Comparison of ENCODE assay signal across 17 cellular contexts in the genomic region with DNA sequence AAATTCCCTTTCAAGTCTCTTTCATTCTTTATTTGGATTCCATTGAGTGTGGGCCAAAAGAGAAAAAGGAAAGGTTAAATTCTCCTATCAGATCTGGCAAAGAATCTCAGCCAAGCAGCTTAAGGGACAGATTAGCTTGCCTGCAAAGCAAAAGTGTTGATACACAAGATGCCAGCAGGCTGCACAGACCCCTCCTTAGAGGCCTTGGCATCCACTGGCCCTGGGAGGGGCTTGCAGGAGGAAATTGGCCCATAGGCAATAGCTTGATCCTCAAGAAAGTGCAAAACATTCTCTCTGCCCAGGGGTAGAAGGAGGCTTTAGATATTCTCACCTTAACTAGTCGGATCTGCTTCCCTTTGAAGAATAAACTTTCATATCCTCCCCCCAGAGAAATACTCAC.
DNase-seq lines count a peak whose midpoint lies in the region; ATAC-seq, FAIRE-seq and TF ChIP-seq lines count a peak whose summit lies in the region.
"Had no signal": no experiment of that assay in that cellular context is flagged by ENCODE, and none has a peak within 500 bp of the region (broad histone marks: within the 10 kb centered on the region; RNA-seq: fewer than 3 reads in every experiment).

No MANE protein-coding gene starts in this region.

- no peak for TF ChIP-seq CTCF in ascending aorta (IDR thresholded peaks at IDR 0.05)
- no peak for TF ChIP-seq CTCF in gastroesophageal sphincter (IDR thresholded peaks at IDR 0.05)
- TF ChIP-seq CTCF in thoracic aorta (IDR thresholded peaks at IDR 0.05): no peak

- H3K9me3 ChIP-seq in ascending aorta (no peaks in the 10 kb centered on the region), gastroesophageal sphincter (no peaks in the 10 kb centered on the region), thoracic aorta (no peaks in the 10 kb centered on the region)
- H3K9me3 ChIP-seq: BLaER1, HAP-1 had no signal

- H3K36me3 ChIP-seq in ascending aorta (no peaks in the 10 kb centered on the region), gastroesophageal sphincter (no peaks in the 10 kb centered on the region), thoracic aorta (no peaks in the 10 kb centered on the region)
- H3K36me3 ChIP-seq: BLaER1, HAP-1 had no signal

- 17 to 67% methylated on average over 1 of the region's 1 CpG for WGBS in gastroesophageal sphincter (ENCODE audit: low coverage in 1 of 2), 2 donors

- no peak for FAIRE-seq in GM12891 (lab: Jason Lieb, UNC)

- H3K4me3 ChIP-seq in ascending aorta (no peak overlapping the region), gastroesophageal sphincter (no peak overlapping the region), thoracic aorta (no peak overlapping the region)
- H3K4me3 ChIP-seq: BLaER1, HAP-1 had no signal

- TF ChIP-seq POLR2A in gastroesophageal sphincter (IDR thresholded peaks at IDR 0.05): no peak
- TF ChIP-seq POLR2A in GM12891 (IDR thresholded peaks at IDR 0.05; ENCODE audit: low read depth, low read length): no peak

- DNase-seq in NCI-H82 (lab: John Stamatoyannopoulos, UW) (peak; percentile 67), NCI-H82 treated with DMSO at 0.1 percent for 48 hours (lab: John Stamatoyannopoulos, UW; ENCODE audit: unreplicated experiment) (no peak), ascending aorta (ENCODE audit: low spot score in 2 of 2) (no peak), thoracic aorta (ENCODE audit: low spot score) (no peak), GM12891 (ENCODE audit: insufficient read length, low spot score) (no peak), GDM1 (lab: John Stamatoyannopoulos, UW) (no peak)
- DNase-seq: CD8-positive, alpha-beta T cell; DMS79 treated with DMSO at 0.1 percent for 48 hours; NCI-H187 treated with DMSO at 0.1 percent for 48 hours; NCI-H526 treated with DMSO at 0.1 percent for 48 hours; OCI-M1; RPMI8226 had no signal

- ATAC-seq in gastroesophageal sphincter: peak; percentile 22
- peak; percentile 27 for ATAC-seq in thoracic aorta (ENCODE audit: insufficient number of reproducible peaks, low FRiP score, low read depth)
- no peak for ATAC-seq in HG03378 (IDR thresholded peaks at IDR 0.05; ENCODE audit: unreplicated experiment)
- ATAC-seq: CD8-positive, alpha-beta T cell had no signal

- intact Hi-C loops in ascending aorta (cut with DNase I): no loop called here

- H3K27me3 ChIP-seq in ascending aorta (no peaks in the 10 kb centered on the region), gastroesophageal sphincter (no peaks in the 10 kb centered on the region), thoracic aorta (replicated peaks; ENCODE audit: insufficient read depth) (no peaks in the 10 kb centered on the region)
- H3K27me3 ChIP-seq: BLaER1 had no signal

- peak overlapping the region; percentile 42 to 43 for H3K27ac ChIP-seq in ascending aorta
- H3K27ac ChIP-seq in gastroesophageal sphincter: peak overlapping the region in 1 of 4 donors; percentile 2
- H3K27ac ChIP-seq in thoracic aorta: peak overlapping the region; percentile 16 to 50
- H3K27ac ChIP-seq: 22Rv1, BLaER1 had no signal

- peaks cover 5 to 6% of the 10 kb centered on the region in 2 donors for H3K4me1 ChIP-seq in ascending aorta
- peaks cover 0 to 22% (median 4%) of the 10 kb centered on the region in 3 donors for H3K4me1 ChIP-seq in gastroesophageal sphincter
- peaks cover 8 to 20% of the 10 kb centered on the region in 2 donors for H3K4me1 ChIP-seq in thoracic aorta (ENCODE audit: control insufficient read depth in 1 of 2, low read depth in 2 of 2)
- H3K4me1 ChIP-seq: BLaER1, HAP-1 had no signal

- TF ChIP-seq EP300 in gastroesophageal sphincter (IDR thresholded peaks at IDR 0.05): no peak

TF ChIP-seq in GM12891, 5 proteins besides CTCF, POLR2A, EP300 and RAD21:
- no peak for TF ChIP-seq POU2F2 (IDR thresholded peaks at IDR 0.05; ENCODE audit: low read depth, low read length)
- no peak for TF ChIP-seq PAX5 (IDR thresholded peaks at IDR 0.05; ENCODE audit: insufficient read depth, low read length, severe bottlenecking)
- TF ChIP-seq TAF1 (IDR thresholded peaks at IDR 0.05; ENCODE audit: low read depth, low read length): no peak
- no peak for TF ChIP-seq SPI1 (IDR thresholded peaks at IDR 0.05; ENCODE audit: low read depth, low read length)
- no peak for TF ChIP-seq POLR2AphosphoS5 (IDR thresholded peaks at IDR 0.05; ENCODE audit: low read depth, low read length)
